Comparison of ENCODE assay signal across 35 cellular contexts in genomic region chr2:207371877-207372276, GRCh38.
"Had no signal": no experiment of that assay in that cellular context is flagged by ENCODE, and none has a peak within 500 bp of the region (broad histone marks: within the 10 kb centered on the region; RNA-seq: fewer than 3 reads in every experiment).

No MANE protein-coding gene starts in this region.

- DNase-seq: Karpas-422, Kasumi-1, MG63, MM.1S, MV-4-11, NCI-H1048, NCI-H1092, NCI-H1092 treated with DMSO at 0.1 percent for 48 hours, NCI-H1105, NCI-H1105 treated with DMSO at 0.1 percent for 48 hours, NCI-H1417, NCI-H1417 treated with DMSO at 0.1 percent for 48 hours, NCI-H1436, NCI-H1436 treated with DMSO at 0.1 percent for 48 hours, NCI-H146, NCI-H1694, NCI-H1694 treated with DMSO at 0.1 percent for 48 hours, NCI-H187, NCI-H187 treated with DMSO at 0.1 percent for 48 hours, NCI-H1930, NCI-H2029, NCI-H2029 treated with DMSO at 0.1 percent for 48 hours, NCI-H2081, NCI-H2081 treated with DMSO at 0.1 percent for 48 hours, NCI-H2107, NCI-H2171, NCI-H2171 treated with DMSO at 0.1 percent for 48 hours, NCI-H2227 treated with DMSO at 0.1 percent for 48 hours, NCI-H226, NCI-H345, NCI-H446, NCI-H446 treated with DMSO at 0.1 percent for 48 hours, NCI-H510A, NCI-H510A treated with DMSO at 0.1 percent for 48 hours had no signal

- H3K4me3 ChIP-seq: MG63 had no signal

- H3K36me3 ChIP-seq: MG63 had no signal

- H3K4me2 ChIP-seq: KMS-11 had no signal

- H3K27me3 ChIP-seq: MG63 had no signal

- H3K27ac ChIP-seq: KMS-11 had no signal

- H3K9ac ChIP-seq: KMS-11 had no signal
